Comparison of ENCODE assay signal across 18 cellular contexts in the genomic region with DNA sequence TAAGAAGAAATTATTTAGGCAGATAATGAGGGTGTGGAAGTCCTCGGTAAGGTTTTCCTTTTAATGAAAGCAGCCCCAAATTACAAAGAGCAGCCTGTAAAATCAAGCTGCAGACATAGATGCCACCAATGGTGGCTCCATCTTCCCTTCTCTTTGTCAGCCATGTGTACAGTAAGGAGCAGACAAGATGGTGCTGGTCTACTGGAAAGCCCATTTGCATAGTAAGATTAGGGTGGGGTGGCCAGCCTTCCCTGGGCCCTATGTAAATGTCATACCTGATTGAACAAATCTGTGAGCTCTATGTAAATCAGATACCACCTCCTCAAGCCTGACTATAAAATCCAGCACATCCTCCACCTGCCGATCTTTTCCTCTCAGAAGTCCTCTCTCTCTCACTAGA.
A peak's percentile ranks its signal among the peaks of the same experiment; 100 is the strongest.
DNase-seq lines count a peak whose midpoint lies in the region; ATAC-seq, FAIRE-seq and TF ChIP-seq lines count a peak whose summit lies in the region.
"Had no signal": no experiment of that assay in that cellular context is flagged by ENCODE, and none has a peak within 500 bp of the region (broad histone marks: within the 10 kb centered on the region; RNA-seq: fewer than 3 reads in every experiment).

No MANE protein-coding gene starts in this region.

- CTCF ChIA-PET in endothelial cell of umbilical vein (lab: Charles Lee) = interaction anchor here (0.7 to 2.4 kb wide), 3 partner anchors 15 to 56 kb away, joined by 4 to 15 read pairs (median 10); no protein-coding TSS in a partner anchor

- peak overlapping the region; percentile 46 for H3K27ac Mint-ChIP-seq in stimulated activated naive CD8-positive, alpha-beta T cell treated with anti-CD3 and anti-CD28 coated beads, Interleukin-15, Interleukin-2, amounts not matched to agents 100 ng/mL and 50 ng/mL, for 24 hours
- H3K27ac Mint-ChIP-seq: CD8-positive, alpha-beta T cell; dendritic cell treated with granulocyte-macrophage colony-stimulating factor and Interleukin-4, amounts not matched to agents 40 ng/mL and 50 ng/mL, for 4 days; H9 had no signal

- no peak overlapping the region for H3K4me2 ChIP-seq in endothelial cell of umbilical vein (ENCODE audit: insufficient read depth, low read length)

- ATAC-seq in stimulated activated naive CD8-positive, alpha-beta T cell treated with anti-CD3 and anti-CD28 coated beads, Interleukin-15, Interleukin-2, amounts not matched to agents 100 U/mL and 50 U/mL, for 24 hours = no peak
- ATAC-seq: CD8-positive, alpha-beta T cell; gastroesophageal sphincter; sciatic nerve had no signal

- H3K4me1 Mint-ChIP-seq in stimulated activated naive CD8-positive, alpha-beta T cell treated with anti-CD3 and anti-CD28 coated beads, Interleukin-15, Interleukin-2, amounts not matched to agents 100 ng/mL and 50 ng/mL, for 24 hours (ENCODE audit: low read depth) = peaks cover 31% of the 10 kb centered on the region

- H3K9ac ChIP-seq in endothelial cell of umbilical vein (replicated peaks; ENCODE audit: extremely low read depth, insufficient read depth, low read length) = no peak overlapping the region

- intact Hi-C loops in endothelial cell of umbilical vein (cut with micrococcal nuclease) = no loop called here

- no peaks in the 10 kb centered on the region for H3K9me3 Mint-ChIP-seq in stimulated activated naive CD8-positive, alpha-beta T cell treated with anti-CD3 and anti-CD28 coated beads, Interleukin-15, Interleukin-2, amounts not matched to agents 100 ng/mL and 50 ng/mL, for 24 hours
- H3K9me3 Mint-ChIP-seq: CD8-positive, alpha-beta T cell; dendritic cell treated with granulocyte-macrophage colony-stimulating factor and Interleukin-4, amounts not matched to agents 40 ng/mL and 50 ng/mL, for 4 days; H9 had no signal

- no peak overlapping the region for H3K4me3 Mint-ChIP-seq in stimulated activated naive CD8-positive, alpha-beta T cell treated with anti-CD3 and anti-CD28 coated beads, Interleukin-15, Interleukin-2, amounts not matched to agents 100 ng/mL and 50 ng/mL, for 24 hours
- H3K4me3 Mint-ChIP-seq: CD8-positive, alpha-beta T cell; dendritic cell treated with granulocyte-macrophage colony-stimulating factor and Interleukin-4, amounts not matched to agents 40 ng/mL and 50 ng/mL, for 4 days; H9 had no signal

- FAIRE-seq in endothelial cell of umbilical vein (lab: Jason Lieb, UNC) (no peak), GM12891 (lab: Jason Lieb, UNC) (no peak)
- FAIRE-seq: pancreas had no signal

- H2AFZ ChIP-seq in endothelial cell of umbilical vein (ENCODE audit: low read depth, low read length) = peak overlapping the region; percentile 4

- no peaks in the 10 kb centered on the region for H3K27me3 Mint-ChIP-seq in stimulated activated naive CD8-positive, alpha-beta T cell treated with anti-CD3 and anti-CD28 coated beads, Interleukin-15, Interleukin-2, amounts not matched to agents 100 ng/mL and 50 ng/mL, for 24 hours
- H3K27me3 Mint-ChIP-seq: dendritic cell treated with granulocyte-macrophage colony-stimulating factor and Interleukin-4, amounts not matched to agents 40 ng/mL and 50 ng/mL, for 4 days had no signal

- H3K36me3 ChIP-seq in endothelial cell of umbilical vein (ENCODE audit: control insufficient read depth in 2 of 2, extremely low read depth in 1 of 2, insufficient read depth in 2 of 2, low read length in 2 of 2) = no peaks in the 10 kb centered on the region
- H3K36me3 ChIP-seq: gastroesophageal sphincter, left ventricle myocardium inferior, pancreas had no signal

- BruUV-seq in endothelial cell of umbilical vein (replicated peaks; lab: Mats Ljungman, UMichigan) = no TSS peak

- H3K9me1 ChIP-seq in endothelial cell of umbilical vein (replicated peaks; ENCODE audit: control insufficient read depth, extremely low read depth, insufficient read depth, low read length) = no peaks in the 10 kb centered on the region

- H3K79me2 ChIP-seq in endothelial cell of umbilical vein (ENCODE audit: control insufficient read depth, insufficient read depth, low read length) = no peaks in the 10 kb centered on the region

- POLR2A ChIA-PET in endothelial cell of umbilical vein (lab: Charles Lee) = no interaction called here

- H3K4me3 ChIP-seq in endothelial cell of umbilical vein (replicated peaks in 1 of 3; ENCODE audit: insufficient read depth in 1 of 3, low read depth in 1 of 3, low read length in 3 of 3) = no peak overlapping the region
- H3K4me3 ChIP-seq: gastroesophageal sphincter, left ventricle myocardium inferior, pancreas had no signal

- no peaks in the 10 kb centered on the region for H3K36me3 Mint-ChIP-seq in stimulated activated naive CD8-positive, alpha-beta T cell treated with anti-CD3 and anti-CD28 coated beads, Interleukin-15, Interleukin-2, amounts not matched to agents 100 ng/mL and 50 ng/mL, for 24 hours (ENCODE audit: low read depth)
- H3K36me3 Mint-ChIP-seq: CD8-positive, alpha-beta T cell had no signal

- no peak for TF ChIP-seq CTCF in endothelial cell of umbilical vein (IDR thresholded peaks at IDR 0.05; ENCODE audit: extremely low read depth in 1 of 2, insufficient read depth in 1 of 2, low read depth in 1 of 2, low read length in 2 of 2)

- H3K27ac ChIP-seq in endothelial cell of umbilical vein (ENCODE audit: insufficient read depth, low read depth, low read length) = no peak overlapping the region
- H3K27ac ChIP-seq: gastroesophageal sphincter, left ventricle myocardium inferior, pancreas had no signal

- dilution Hi-C loops in endothelial cell of umbilical vein (cut with MboI; ENCODE audit: extremely low pct_ligation_motif_present, low sequenced_read_pairs) = no loop called here

- no peaks in the 10 kb centered on the region for H3K9me3 ChIP-seq in endothelial cell of umbilical vein (replicated peaks; ENCODE audit: control insufficient read depth, insufficient read depth, low read length)
- H3K9me3 ChIP-seq: gastroesophageal sphincter, pancreas had no signal

- TF ChIP-seq POLR2A in endothelial cell of umbilical vein (IDR thresholded peaks at IDR 0.05; ENCODE audit: low read depth, low read length) (no peak), GM12891 (IDR thresholded peaks at IDR 0.05; ENCODE audit: low read depth, low read length) (no peak)

- no peak for DNase-seq in stimulated activated naive CD8-positive, alpha-beta T cell treated with anti-CD3 and anti-CD28 coated beads, Interleukin-15, Interleukin-2, amounts not matched to agents 100 U/mL and 50 U/mL, for 24 hours
- DNase-seq in NCI-H82 (lab: John Stamatoyannopoulos, UW) (peak; percentile 45), endothelial cell of umbilical vein (ENCODE audit: low read depth, low spot score) (no peak), nucleus accumbens (lab: John Stamatoyannopoulos, UW) (no peak), DMS114 treated with DMSO at 0.1 percent for 48 hours (lab: John Stamatoyannopoulos, UW; ENCODE audit: unreplicated experiment) (no peak), GM12891 (ENCODE audit: insufficient read length, low spot score) (no peak)
- DNase-seq in activated CD8-positive, alpha-beta memory T cell treated with anti-CD3 and anti-CD28 coated beads for 24 hours = no peak
- DNase-seq: activated T-cell treated with anti-CD3 and anti-CD28 coated beads for 4 hours; CD8-positive, alpha-beta T cell; H9; left ventricle myocardium inferior; NCI-H1105; NK-92 treated with Interleukin-12 subunit alpha and Interleukin-12 subunit beta, amount 100 ng/mL, for 24 hours; pancreas had no signal

- H3K4me1 ChIP-seq in endothelial cell of umbilical vein (ENCODE audit: control insufficient read depth, extremely low read depth, insufficient read depth, low read length) = peaks cover 22% of the 10 kb centered on the region
- H3K4me1 ChIP-seq: pancreas had no signal

- H4K20me1 ChIP-seq in endothelial cell of umbilical vein (replicated peaks; ENCODE audit: control insufficient read depth, extremely low read depth, insufficient read depth, low read length) = no peaks in the 10 kb centered on the region

- no peaks in the 10 kb centered on the region for H3K27me3 ChIP-seq in endothelial cell of umbilical vein (ENCODE audit: control insufficient read depth in 2 of 2, insufficient read depth in 2 of 2, low read length in 2 of 2)
- H3K27me3 ChIP-seq: gastroesophageal sphincter, pancreas had no signal

TF ChIP-seq in endothelial cell of umbilical vein, 7 proteins besides CTCF, POLR2A, EP300 and RAD21:
- no peak for TF ChIP-seq POLR2AphosphoS5 (IDR thresholded peaks at IDR 0.05; ENCODE audit: insufficient read depth, low read depth, low read length)
- no peak for TF ChIP-seq MYC (IDR thresholded peaks at IDR 0.05; ENCODE audit: low read depth, low read length)
- no peak for TF ChIP-seq MAX (IDR thresholded peaks at IDR 0.05; ENCODE audit: insufficient read depth, insufficient read length)
- no peak for TF ChIP-seq GATA2 (IDR thresholded peaks at IDR 0.05; ENCODE audit: insufficient read depth, insufficient read length, low read depth, low read length)
- no peak for TF ChIP-seq EZH2 (IDR thresholded peaks at IDR 0.05; ENCODE audit: borderline replicate concordance, low read depth, low read length, severe bottlenecking)
- no peak for TF ChIP-seq FOS (IDR thresholded peaks at IDR 0.05; ENCODE audit: borderline replicate concordance, insufficient read depth, low read length)
- TF ChIP-seq JUN (IDR thresholded peaks at IDR 0.05; ENCODE audit: borderline replicate concordance, insufficient read depth, insufficient read length, low read depth) = no peak

TF ChIP-seq in GM12891, 5 proteins besides CTCF, POLR2A, EP300 and RAD21:
- TF ChIP-seq SPI1 (IDR thresholded peaks at IDR 0.05; ENCODE audit: low read depth, low read length) = no peak
- no peak for TF ChIP-seq POLR2AphosphoS5 (IDR thresholded peaks at IDR 0.05; ENCODE audit: low read depth, low read length)
- TF ChIP-seq POU2F2 (IDR thresholded peaks at IDR 0.05; ENCODE audit: low read depth, low read length) = no peak
- no peak for TF ChIP-seq PAX5 (IDR thresholded peaks at IDR 0.05; ENCODE audit: insufficient read depth, low read length, severe bottlenecking)
- no peak for TF ChIP-seq TAF1 (IDR thresholded peaks at IDR 0.05; ENCODE audit: low read depth, low read length)
